7 cellular contexts compared by ENCODE assay signal in the genomic region with DNA sequence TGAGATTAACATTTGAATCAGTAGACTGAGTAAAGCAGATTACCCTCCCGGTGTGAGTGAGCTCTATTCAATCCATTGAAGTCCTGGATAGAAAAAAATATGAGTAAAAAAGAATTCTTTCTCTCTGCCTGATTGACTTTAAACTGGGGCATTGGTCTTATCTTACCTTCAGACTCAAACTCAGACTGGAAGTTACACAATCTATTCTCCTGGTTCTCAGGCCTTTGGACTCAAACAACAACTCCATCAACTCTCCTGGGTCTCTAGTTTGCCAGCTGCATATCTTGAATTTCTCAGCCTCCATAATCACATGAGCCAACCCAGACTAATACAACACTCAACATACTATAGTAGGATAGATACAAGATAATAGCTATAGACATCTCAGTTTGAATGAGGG.
DNase-seq lines count a peak whose midpoint lies in the region; ATAC-seq and TF ChIP-seq lines count a peak whose summit lies in the region.
"Not testable (repeated sequence)": the region's sequence is repeated elsewhere in the genome, so short reads cannot be mapped to it uniquely, and the experiment has no call there.

No MANE protein-coding gene starts in this region.

- not testable (repeated sequence) for H3K9me3 Mint-ChIP-seq in GM23338

- not testable (repeated sequence) for DNase-seq in GM23338 (ENCODE audit: low spot score); Right ventricle myocardium inferior (ENCODE audit: missing footprints); Right ventricle myocardium superior; thoracic aorta (ENCODE audit: low spot score); tibial artery
- DNase-seq in body of pancreas (peak in 1 of 4 donors; percentile 12), hepatocyte (ENCODE audit: low spot score) (peak; percentile 0)

- H3K4me3 ChIP-seq in GM23338, body of pancreas, hepatocyte, thoracic aorta, tibial artery: not testable (repeated sequence)

- not testable (repeated sequence) for H3K4me1 ChIP-seq in GM23338 (ENCODE audit: insufficient read depth); body of pancreas; hepatocyte (ENCODE audit: insufficient read depth); thoracic aorta (ENCODE audit: control insufficient read depth in 1 of 2, low read depth in 2 of 2); tibial artery

- not testable (repeated sequence) for TF ChIP-seq POLR2A in body of pancreas (IDR thresholded peaks at IDR 0.05)

- not testable (repeated sequence) for ATAC-seq in GM23338; thoracic aorta (ENCODE audit: insufficient number of reproducible peaks, low FRiP score, low read depth)
- ATAC-seq in body of pancreas (peak; percentile 93), Right ventricle myocardium inferior (peak; percentile 34), Right ventricle myocardium superior (ENCODE audit: poor library complexity) (peak; percentile 34)

- H3K36me3 Mint-ChIP-seq in GM23338 (ENCODE audit: low read depth) = not testable (repeated sequence)

- H4K20me1 ChIP-seq in GM23338 (replicated peaks; ENCODE audit: insufficient read depth); hepatocyte (ENCODE audit: insufficient read depth, poor library complexity, severe bottlenecking): not testable (repeated sequence)

- 0 to 44% methylated on average over 1 of the region's 1 CpG for WGBS in body of pancreas, 2 donors
- no CpG with 5 or more reads among the region's 1 CpG for WGBS in hepatocyte (ENCODE audit: low lambda C conversion rate, missing lambda C conversion rate)

- not testable (repeated sequence) for H3K4me1 Mint-ChIP-seq in GM23338

- H3K27ac Mint-ChIP-seq in GM23338 = peak overlapping the region; percentile 70; the same call in 1 of the 2 replicates

- H3K4me2 ChIP-seq in GM23338, hepatocyte: not testable (repeated sequence)

- H3F3A ChIP-seq in GM23338 (replicated peaks; ENCODE audit: low read depth) = not testable (repeated sequence)

- H2AFZ ChIP-seq in GM23338, hepatocyte: not testable (repeated sequence)

- not testable (repeated sequence) for H3K79me2 ChIP-seq in GM23338 (replicated peaks; ENCODE audit: insufficient read depth); hepatocyte

- H3K9me2 ChIP-seq in GM23338 (ENCODE audit: insufficient read depth); hepatocyte (replicated peaks; ENCODE audit: insufficient read depth): not testable (repeated sequence)

- H3K36me3 ChIP-seq in GM23338 (ENCODE audit: insufficient read depth); body of pancreas (replicated peaks in 1 of 2; ENCODE audit: insufficient read depth in 1 of 2, low read depth in 2 of 2); hepatocyte (replicated peaks; ENCODE audit: insufficient read depth, low read depth); thoracic aorta; tibial artery: not testable (repeated sequence)

- intact Hi-C loops in body of pancreas (cut with DNase I); Right ventricle myocardium inferior (cut with DNase I); Right ventricle myocardium superior (cut with DNase I); tibial artery (cut with DNase I; ENCODE audit: low total_unique reads): not testable (repeated sequence)

- TF ChIP-seq CTCF in GM23338 (conservative IDR thresholded peaks at IDR 0.05; ENCODE audit: low read depth in 2 of 2); body of pancreas (IDR thresholded peaks at IDR 0.05); hepatocyte (IDR thresholded peaks at IDR 0.05; ENCODE audit: poor library complexity); thoracic aorta (IDR thresholded peaks at IDR 0.05); tibial artery (IDR thresholded peaks at IDR 0.05): not testable (repeated sequence)

- not testable (repeated sequence) for H3K4me3 Mint-ChIP-seq in GM23338

- H3K27ac ChIP-seq in GM23338 (ENCODE audit: low read depth); hepatocyte: not testable (repeated sequence)
- H3K27ac ChIP-seq in body of pancreas = peak overlapping the region in 1 of 4 donors; percentile 25
- peak overlapping the region; percentile 28 to 59 for H3K27ac ChIP-seq in thoracic aorta
- H3K27ac ChIP-seq in tibial artery = peak overlapping the region; percentile 44 to 49

- H3K9me3 ChIP-seq in body of pancreas; hepatocyte (ENCODE audit: low read depth); thoracic aorta; tibial artery: not testable (repeated sequence)

- H3K27me3 Mint-ChIP-seq in GM23338 (ENCODE audit: insufficient read depth, low read depth, poor library complexity) = not testable (repeated sequence)

- not testable (repeated sequence) for H3K27me3 ChIP-seq in GM23338 (ENCODE audit: insufficient read depth); body of pancreas; hepatocyte; thoracic aorta (replicated peaks; ENCODE audit: insufficient read depth); tibial artery
